ENCODE assay signal across 25 cellular contexts in the genomic region with DNA sequence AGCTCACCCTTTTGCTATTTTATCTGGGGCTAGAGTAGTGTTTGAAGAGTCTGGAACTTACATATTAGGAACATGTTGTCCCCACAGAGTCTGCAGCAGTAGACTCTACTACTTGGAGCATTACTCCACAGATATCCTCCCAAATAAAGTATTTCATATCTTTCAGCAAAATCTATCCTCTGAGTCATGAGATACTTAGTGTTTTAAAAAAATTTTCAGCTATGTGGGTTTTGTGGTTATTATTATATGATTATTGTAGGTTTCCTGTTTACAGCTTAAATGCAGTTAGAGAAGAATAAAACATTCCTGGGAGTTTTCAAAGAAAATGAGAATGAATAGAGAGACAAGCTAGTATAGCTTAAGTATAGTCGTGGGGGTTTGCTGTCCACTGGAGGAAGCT. TPM values are rescaled to one million over a fixed set of nuclear protein-coding genes. Genes with fewer than 3 reads are reported as not detected.
DNase-seq lines count a peak whose midpoint lies in the region; ATAC-seq, FAIRE-seq and TF ChIP-seq lines count a peak whose summit lies in the region.
"Had no signal": no experiment of that assay in that cellular context is flagged by ENCODE, and none has a peak within 500 bp of the region (broad histone marks: within the 10 kb centered on the region; RNA-seq: fewer than 3 reads in every experiment).

No MANE protein-coding gene starts in this region.

- ATAC-seq in activated naive CD8-positive, alpha-beta T cell treated with anti-CD3 and anti-CD28 coated beads, Interleukin-2, amount 10 ng/mL, durations not matched to agents 7 days and 5 days (ENCODE audit: low read depth), result no peak
- ATAC-seq in activated naive CD8-positive, alpha-beta T cell treated with anti-CD3 and anti-CD28 coated beads, Interleukin-2, amount 50 U/mL, for 24 hours, result no peak
- ATAC-seq in T-helper 17 cell, result no peak
- no peak for ATAC-seq in stimulated activated effector memory CD8-positive, alpha-beta T cell treated with anti-CD3 and anti-CD28 coated beads, Interleukin-12 subunit alpha, Interleukin-12 subunit beta, amount 100 ng/mL, for 72 hours
- ATAC-seq in GM21367 (IDR thresholded peaks at IDR 0.05; ENCODE audit: unreplicated experiment), result no peak
- ATAC-seq: A549, gastrocnemius medialis, Right ventricle myocardium inferior had no signal

- H3K79me2 ChIP-seq in endothelial cell of umbilical vein (ENCODE audit: control insufficient read depth, insufficient read depth, low read length) (no peaks in the 10 kb centered on the region), Karpas-422 (ENCODE audit: low read length) (no peaks in the 10 kb centered on the region)

- peak overlapping the region; percentile 42 for H3K4me2 ChIP-seq in endothelial cell of umbilical vein (ENCODE audit: insufficient read depth, low read length)
- no peak overlapping the region for H3K4me2 ChIP-seq in Karpas-422 (ENCODE audit: low read depth, low read length, poor library complexity, severe bottlenecking)
- H3K4me2 ChIP-seq: A549, BLaER1 had no signal

- intact Hi-C loops in endothelial cell of umbilical vein (cut with micrococcal nuclease), result no loop called here

- no peaks in the 10 kb centered on the region for H3K9me2 ChIP-seq in Karpas-422 (replicated peaks; ENCODE audit: insufficient read depth, low read length)

- no peaks in the 10 kb centered on the region for H3K9me1 ChIP-seq in endothelial cell of umbilical vein (replicated peaks; ENCODE audit: control insufficient read depth, extremely low read depth, insufficient read depth, low read length)

- TF ChIP-seq CTCF in endothelial cell of umbilical vein (IDR thresholded peaks at IDR 0.05; ENCODE audit: extremely low read depth in 1 of 2, insufficient read depth in 1 of 2, low read depth in 1 of 2, low read length in 2 of 2), result no peak

- peaks cover 33% of the 10 kb centered on the region for H3K4me1 ChIP-seq in endothelial cell of umbilical vein (ENCODE audit: control insufficient read depth, extremely low read depth, insufficient read depth, low read length)
- H3K4me1 ChIP-seq in Karpas-422 (ENCODE audit: low read length), result no peaks in the 10 kb centered on the region
- H3K4me1 ChIP-seq: A549, BLaER1, gastrocnemius medialis had no signal

- H3K27ac ChIP-seq in endothelial cell of umbilical vein (ENCODE audit: insufficient read depth, low read depth, low read length), result peak overlapping the region; percentile 42
- no peak overlapping the region for H3K27ac ChIP-seq in Karpas-422 (ENCODE audit: low read length)
- H3K27ac ChIP-seq: A549, BLaER1, gastrocnemius medialis had no signal

- H3K9me3 ChIP-seq in T-helper 17 cell (ENCODE audit: control insufficient read depth, low read length, poor library complexity, severe bottlenecking), result no peaks in the 10 kb centered on the region
- no peaks in the 10 kb centered on the region for H3K9me3 ChIP-seq in endothelial cell of umbilical vein (replicated peaks; ENCODE audit: control insufficient read depth, insufficient read depth, low read length)
- H3K9me3 ChIP-seq in Karpas-422 (ENCODE audit: low read length), result no peaks in the 10 kb centered on the region
- H3K9me3 ChIP-seq: A549, BLaER1, gastrocnemius medialis had no signal

- DNase-seq in activated naive CD8-positive, alpha-beta T cell treated with anti-CD3 and anti-CD28 coated beads, Interleukin-2, amount 10 ng/mL, durations not matched to agents 7 days and 5 days, result no peak
- DNase-seq in activated naive CD8-positive, alpha-beta T cell treated with anti-CD3 and anti-CD28 coated beads, Interleukin-2, amount 50 U/mL, for 24 hours, result no peak
- DNase-seq in T-helper 17 cell (no peak), endothelial cell of umbilical vein (ENCODE audit: low read depth, low spot score) (no peak), Karpas-422 (no peak)
- no peak for DNase-seq in stimulated activated effector memory CD8-positive, alpha-beta T cell treated with anti-CD3 and anti-CD28 coated beads, Interleukin-12 subunit alpha, Interleukin-12 subunit beta, amount 100 ng/mL, for 72 hours (ENCODE audit: low spot score in 2 of 2)
- DNase-seq in activated CD4-positive, CD25-positive, alpha-beta regulatory T cell treated with anti-CD3 and anti-CD28 coated beads, Interleukin-2, amount 50 U/mL, for 72 hours, result no peak
- DNase-seq: activated naive CD8-positive, alpha-beta T cell treated with anti-CD3 and anti-CD28 coated beads for 36 hours; cortex of kidney; gastrocnemius medialis; H7; islet precursor cell; NCI-H146; NCI-H2171 treated with DMSO at 0.1 percent for 48 hours; NCI-H526; substantia nigra; SW 1271 had no signal

- dilution Hi-C loops in endothelial cell of umbilical vein (cut with MboI; ENCODE audit: extremely low pct_ligation_motif_present, low sequenced_read_pairs), result no loop called here

- no peaks in the 10 kb centered on the region for H3K27me3 ChIP-seq in endothelial cell of umbilical vein (ENCODE audit: control insufficient read depth in 2 of 2, insufficient read depth in 2 of 2, low read length in 2 of 2)
- no peaks in the 10 kb centered on the region for H3K27me3 ChIP-seq in Karpas-422 (ENCODE audit: low read length)

- H2AFZ ChIP-seq in endothelial cell of umbilical vein (ENCODE audit: low read depth, low read length) (no peak overlapping the region), Karpas-422 (ENCODE audit: low read length) (no peak overlapping the region)

- peaks cover 9% of the 10 kb centered on the region for H3K27me3 Mint-ChIP-seq in activated naive CD8-positive, alpha-beta T cell treated with anti-CD3 and anti-CD28 coated beads, Interleukin-2, amount 10 ng/mL, durations not matched to agents 7 days and 5 days
- no peaks in the 10 kb centered on the region for H3K27me3 Mint-ChIP-seq in activated naive CD8-positive, alpha-beta T cell treated with anti-CD3 and anti-CD28 coated beads, Interleukin-2, amount 50 U/mL, for 24 hours
- H3K27me3 Mint-ChIP-seq in T-helper 17 cell, result no peaks in the 10 kb centered on the region
- H3K27me3 Mint-ChIP-seq: activated naive CD8-positive, alpha-beta T cell treated with anti-CD3 and anti-CD28 coated beads for 36 hours; progenitor cell of endocrine pancreas had no signal

- H3K9ac ChIP-seq in endothelial cell of umbilical vein (replicated peaks; ENCODE audit: extremely low read depth, insufficient read depth, low read length), result no peak overlapping the region
- H3K9ac ChIP-seq in Karpas-422 (ENCODE audit: low read length), result no peak overlapping the region
- H3K9ac ChIP-seq: BLaER1 had no signal

- no peak for FAIRE-seq in endothelial cell of umbilical vein (lab: Jason Lieb, UNC)
- FAIRE-seq: A549 had no signal

- POLR2A ChIA-PET in activated naive CD8-positive, alpha-beta T cell treated with anti-CD3 and anti-CD28 coated beads, Interleukin-2, amount 10 ng/mL, durations not matched to agents 7 days and 5 days (lab: Charles Lee), result no interaction called here
- POLR2A ChIA-PET in endothelial cell of umbilical vein (lab: Charles Lee), result no interaction called here

- H3K4me3 Mint-ChIP-seq in activated naive CD8-positive, alpha-beta T cell treated with anti-CD3 and anti-CD28 coated beads, Interleukin-2, amount 10 ng/mL, durations not matched to agents 7 days and 5 days, result peak overlapping the region; percentile 28
- no peak overlapping the region for H3K4me3 Mint-ChIP-seq in activated naive CD8-positive, alpha-beta T cell treated with anti-CD3 and anti-CD28 coated beads, Interleukin-2, amount 50 U/mL, for 24 hours
- peak overlapping the region; percentile 74 for H3K4me3 Mint-ChIP-seq in T-helper 17 cell
- H3K4me3 Mint-ChIP-seq in stimulated activated effector memory CD8-positive, alpha-beta T cell treated with anti-CD3 and anti-CD28 coated beads, Interleukin-12 subunit alpha, Interleukin-12 subunit beta, amount 100 ng/mL, for 72 hours, result no peak overlapping the region
- H3K4me3 Mint-ChIP-seq: activated naive CD8-positive, alpha-beta T cell treated with anti-CD3 and anti-CD28 coated beads for 36 hours had no signal

- H4K20me1 ChIP-seq in endothelial cell of umbilical vein (replicated peaks; ENCODE audit: control insufficient read depth, extremely low read depth, insufficient read depth, low read length), result no peaks in the 10 kb centered on the region
- no peaks in the 10 kb centered on the region for H4K20me1 ChIP-seq in Karpas-422 (ENCODE audit: insufficient read depth, low read depth, low read length)
- H4K20me1 ChIP-seq: BLaER1 had no signal

- no peak overlapping the region for H3K27ac Mint-ChIP-seq in activated naive CD8-positive, alpha-beta T cell treated with anti-CD3 and anti-CD28 coated beads, Interleukin-2, amount 10 ng/mL, durations not matched to agents 7 days and 5 days
- H3K27ac Mint-ChIP-seq in activated naive CD8-positive, alpha-beta T cell treated with anti-CD3 and anti-CD28 coated beads, Interleukin-2, amount 50 U/mL, for 24 hours, result no peak overlapping the region
- no peak overlapping the region for H3K27ac Mint-ChIP-seq in T-helper 17 cell
- peak overlapping the region; percentile 48 for H3K27ac Mint-ChIP-seq in stimulated activated effector memory CD8-positive, alpha-beta T cell treated with anti-CD3 and anti-CD28 coated beads, Interleukin-12 subunit alpha, Interleukin-12 subunit beta, amount 100 ng/mL, for 72 hours
- H3K27ac Mint-ChIP-seq: activated naive CD8-positive, alpha-beta T cell treated with anti-CD3 and anti-CD28 coated beads for 36 hours had no signal

- no peaks in the 10 kb centered on the region for H3K36me3 Mint-ChIP-seq in activated naive CD8-positive, alpha-beta T cell treated with anti-CD3 and anti-CD28 coated beads, Interleukin-2, amount 10 ng/mL, durations not matched to agents 7 days and 5 days
- no peaks in the 10 kb centered on the region for H3K36me3 Mint-ChIP-seq in activated naive CD8-positive, alpha-beta T cell treated with anti-CD3 and anti-CD28 coated beads, Interleukin-2, amount 50 U/mL, for 24 hours (ENCODE audit: low read depth)
- no peaks in the 10 kb centered on the region for H3K36me3 Mint-ChIP-seq in T-helper 17 cell (ENCODE audit: low read depth)
- H3K36me3 Mint-ChIP-seq in stimulated activated effector memory CD8-positive, alpha-beta T cell treated with anti-CD3 and anti-CD28 coated beads, Interleukin-12 subunit alpha, Interleukin-12 subunit beta, amount 100 ng/mL, for 72 hours, result no peaks in the 10 kb centered on the region
- H3K36me3 Mint-ChIP-seq: activated naive CD8-positive, alpha-beta T cell treated with anti-CD3 and anti-CD28 coated beads for 36 hours had no signal

- no TSS peak for BruUV-seq in endothelial cell of umbilical vein (replicated peaks; lab: Mats Ljungman, UMichigan)

- no peak for TF ChIP-seq POLR2A in endothelial cell of umbilical vein (IDR thresholded peaks at IDR 0.05; ENCODE audit: low read depth, low read length)

- H3K4me1 Mint-ChIP-seq in activated naive CD8-positive, alpha-beta T cell treated with anti-CD3 and anti-CD28 coated beads, Interleukin-2, amount 10 ng/mL, durations not matched to agents 7 days and 5 days, result peaks cover 14% of the 10 kb centered on the region
- peaks cover 18% of the 10 kb centered on the region for H3K4me1 Mint-ChIP-seq in activated naive CD8-positive, alpha-beta T cell treated with anti-CD3 and anti-CD28 coated beads, Interleukin-2, amount 50 U/mL, for 24 hours
- H3K4me1 Mint-ChIP-seq in T-helper 17 cell, result peaks cover 16% of the 10 kb centered on the region
- H3K4me1 Mint-ChIP-seq in stimulated activated effector memory CD8-positive, alpha-beta T cell treated with anti-CD3 and anti-CD28 coated beads, Interleukin-12 subunit alpha, Interleukin-12 subunit beta, amount 100 ng/mL, for 72 hours, result peaks cover 22% of the 10 kb centered on the region

- CTCF ChIA-PET in endothelial cell of umbilical vein (lab: Charles Lee), result interaction anchor here (0.6 kb wide), 1 partner anchor 15 kb away, joined by 3 read pairs; no protein-coding TSS in a partner anchor

- no peaks in the 10 kb centered on the region for H3K9me3 Mint-ChIP-seq in activated naive CD8-positive, alpha-beta T cell treated with anti-CD3 and anti-CD28 coated beads, Interleukin-2, amount 10 ng/mL, durations not matched to agents 7 days and 5 days
- no peaks in the 10 kb centered on the region for H3K9me3 Mint-ChIP-seq in activated naive CD8-positive, alpha-beta T cell treated with anti-CD3 and anti-CD28 coated beads, Interleukin-2, amount 50 U/mL, for 24 hours
- H3K9me3 Mint-ChIP-seq in stimulated activated effector memory CD8-positive, alpha-beta T cell treated with anti-CD3 and anti-CD28 coated beads, Interleukin-12 subunit alpha, Interleukin-12 subunit beta, amount 100 ng/mL, for 72 hours, result no peaks in the 10 kb centered on the region
- H3K9me3 Mint-ChIP-seq: activated naive CD8-positive, alpha-beta T cell treated with anti-CD3 and anti-CD28 coated beads for 36 hours had no signal

- H3K4me3 ChIP-seq in endothelial cell of umbilical vein (replicated peaks in 1 of 3; ENCODE audit: insufficient read depth in 1 of 3, low read depth in 1 of 3, low read length in 3 of 3) (no peak overlapping the region), Karpas-422 (ENCODE audit: low read length) (no peak overlapping the region)
- H3K4me3 ChIP-seq: A549, BLaER1, gastrocnemius medialis had no signal

- H3K36me3 ChIP-seq in endothelial cell of umbilical vein (ENCODE audit: control insufficient read depth in 2 of 2, extremely low read depth in 1 of 2, insufficient read depth in 2 of 2, low read length in 2 of 2), result no peaks in the 10 kb centered on the region
- H3K36me3 ChIP-seq in Karpas-422 (ENCODE audit: insufficient read depth, low read length), result no peaks in the 10 kb centered on the region
- H3K36me3 ChIP-seq: BLaER1, gastrocnemius medialis had no signal

RNA-seq across cellular contexts. Expression of a gene that starts 30.9 kb away (rescaled TPM):
- total RNA-seq in activated naive CD8-positive, alpha-beta T cell treated with anti-CD3 and anti-CD28 coated beads, Interleukin-2, amount 10 ng/mL, durations not matched to agents 7 days and 5 days, result not detected
- not detected for total RNA-seq in T-helper 17 cell
- total RNA-seq in endothelial cell of umbilical vein, result not detected in 2 replicates
- not detected in 2 replicates for polyA plus RNA-seq in endothelial cell of umbilical vein
- not detected in 2 replicates for polyA plus RNA-seq in endothelial cell of umbilical vein (2011; cell fraction: cytosol; rRNA removed)
- polyA plus RNA-seq in endothelial cell of umbilical vein (2011; cell fraction: nucleus; rRNA removed), result not detected in 2 replicates
- not detected in 2 replicates for polyA plus RNA-seq in endothelial cell of umbilical vein (2012)
- not detected in 2 replicates for polyA minus RNA-seq in endothelial cell of umbilical vein
- not detected for polyA minus RNA-seq in endothelial cell of umbilical vein (2011; cell fraction: cytosol; rRNA and poly(A)+ RNA removed)
- polyA minus RNA-seq in endothelial cell of umbilical vein (2011; cell fraction: nucleus; rRNA and poly(A)+ RNA removed), result not detected in 2 replicates
- total RNA-seq in Karpas-422 (2014; rRNA removed; shearing (Covaris generic); ENCODE audit: low replicate concordance), result not detected in 2 replicates
- total RNA-seq: activated naive CD8-positive, alpha-beta T cell treated with anti-CD3 and anti-CD28 coated beads for 36 hours; G401; gastrocnemius medialis; H7; lower leg skin; progenitor cell of endocrine pancreas; Right ventricle myocardium inferior; ureter had no signal
- polyA plus RNA-seq: A549 had no signal

RNA-seq across cellular contexts. Expression of a gene that starts 44.9 kb away (rescaled TPM):
- 1 to 10 TPM in 1 of 2 experiments, under 1 TPM in 1; 0.77 to 1.9 TPM for total RNA-seq in activated naive CD8-positive, alpha-beta T cell treated with anti-CD3 and anti-CD28 coated beads, Interleukin-2, amount 10 ng/mL, durations not matched to agents 7 days and 5 days
- total RNA-seq in T-helper 17 cell (not detected), endothelial cell of umbilical vein (not detected in 2 replicates)
- not detected in 2 replicates for polyA plus RNA-seq in endothelial cell of umbilical vein
- not detected in 2 replicates for polyA plus RNA-seq in endothelial cell of umbilical vein (2011; cell fraction: cytosol; rRNA removed)
- polyA plus RNA-seq in endothelial cell of umbilical vein (2011; cell fraction: nucleus; rRNA removed), result 0.54 TPM in 1 of 2 replicates, not detected in the other
- polyA plus RNA-seq in endothelial cell of umbilical vein (2012), result not detected in 2 replicates
- not detected in 2 replicates for polyA minus RNA-seq in endothelial cell of umbilical vein
- polyA minus RNA-seq in endothelial cell of umbilical vein (2011; cell fraction: cytosol; rRNA and poly(A)+ RNA removed), result not detected
- polyA minus RNA-seq in endothelial cell of umbilical vein (2011; cell fraction: nucleus; rRNA and poly(A)+ RNA removed), result not detected in 2 replicates
- not detected in 2 replicates for total RNA-seq in Karpas-422 (2014; rRNA removed; shearing (Covaris generic); ENCODE audit: low replicate concordance)
- total RNA-seq: G401, gastrocnemius medialis, H7, lower leg skin, progenitor cell of endocrine pancreas, Right ventricle myocardium inferior, ureter had no signal
- polyA plus RNA-seq: A549 had no signal

Comparison
In these comparisons a context has a peak if more than half of its experiments do, and no peak if none do; other contexts are left out.
1. H3K4me3 Mint-ChIP-seq: peak in activated naive CD8-positive, alpha-beta T cell treated with anti-CD3 and anti-CD28 coated beads, Interleukin-2, amount 10 ng/mL, durations not matched to agents 7 days and 5 days (single experiment) and T-helper 17 cell (single experiment); none in activated naive CD8-positive, alpha-beta T cell treated with anti-CD3 and anti-CD28 coated beads, Interleukin-2, amount 50 U/mL, for 24 hours (single experiment) and stimulated activated effector memory CD8-positive, alpha-beta T cell treated with anti-CD3 and anti-CD28 coated beads, Interleukin-12 subunit alpha, Interleukin-12 subunit beta, amount 100 ng/mL, for 72 hours (single experiment).